In the genomic region with DNA sequence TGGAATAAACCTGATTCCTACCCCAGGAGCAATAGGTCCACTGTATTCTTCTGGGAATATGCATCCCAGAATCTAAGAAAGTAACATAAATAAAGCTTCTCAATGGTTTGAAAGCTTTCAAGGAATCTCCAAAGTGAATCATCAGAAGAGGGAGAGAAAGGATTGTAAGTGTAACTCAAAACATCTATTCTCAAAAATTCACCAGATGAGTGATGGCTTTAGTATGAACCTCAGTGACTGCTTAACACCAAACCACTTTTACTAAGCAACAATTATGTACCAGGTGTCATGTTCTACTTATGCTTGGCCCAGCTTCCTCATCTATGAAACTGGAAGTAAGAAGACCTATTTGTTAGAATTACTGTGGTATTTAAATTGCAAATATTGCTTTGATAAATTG, we compare ENCODE assay signal across 27 cellular contexts. TPM values are rescaled to one million over a fixed set of nuclear protein-coding genes. Genes with fewer than 3 reads are reported as not detected.
"Had no signal": no experiment of that assay in that cellular context is flagged by ENCODE, and none has a peak within 500 bp of the region (broad histone marks: within the 10 kb centered on the region; RNA-seq: fewer than 3 reads in every experiment).

No MANE protein-coding gene starts in this region.

- DNase-seq: activated CD4-positive, alpha-beta memory T cell treated with anti-CD3 and anti-CD28 coated beads, Interleukin-2, amount 10 ng/mL, durations not matched to agents 7 days and 5 days; activated CD4-positive, alpha-beta T cell treated with anti-CD3 and anti-CD28 coated beads for 36 hours; activated CD4-positive, alpha-beta T cell treated with anti-CD3 and anti-CD28 coated beads, Interleukin-2, amount 50 U/mL, for 4 hours; activated CD4-positive, CD25-positive, alpha-beta regulatory T cell; activated CD4-positive, CD25-positive, alpha-beta regulatory T cell treated with anti-CD3 and anti-CD28 coated beads, Interleukin-2, amount 50 U/mL, for 72 hours; activated CD8-positive, alpha-beta memory T cell treated with anti-CD3 and anti-CD28 coated beads, Interleukin-2, amount 50 U/mL, for 48 hours; activated gamma-delta T cell; activated naive CD4-positive, alpha-beta T cell; activated naive CD4-positive, alpha-beta T cell treated with anti-CD3 and anti-CD28 coated beads, Interleukin-2, amount 10 ng/mL, durations not matched to agents 7 days and 5 days; activated naive CD8-positive, alpha-beta T cell treated with anti-CD3 and anti-CD28 coated beads, Interleukin-2, amount 10 ng/mL, durations not matched to agents 7 days and 5 days; activated T-cell treated with anti-CD3 and anti-CD28 coated beads for 4 hours; activated T-cell treated with anti-CD3 and anti-CD28 coated beads, Interleukin-2, amount 50 U/mL, for 24 hours; activated T-cell treated with anti-CD3 and anti-CD28 coated beads, Interleukin-2, amount 50 U/mL, for 72 hours; brain microvascular endothelial cell; caudate nucleus; cortex of kidney; dermis blood vessel endothelial cell; effector CD8-positive, alpha-beta T cell; foreskin melanocyte; heart right ventricle; T-helper 2 cell had no signal

- H3K4me3 ChIP-seq: ascending aorta, gastroesophageal sphincter, heart right ventricle had no signal

- H3K36me3 ChIP-seq: ascending aorta, brain microvascular endothelial cell, gastroesophageal sphincter, heart right ventricle had no signal

- H3K4me1 Mint-ChIP-seq: activated CD4-positive, alpha-beta memory T cell treated with anti-CD3 and anti-CD28 coated beads, Interleukin-2, amount 10 ng/mL, durations not matched to agents 7 days and 5 days; activated CD4-positive, alpha-beta T cell treated with anti-CD3 and anti-CD28 coated beads for 36 hours; activated CD4-positive, alpha-beta T cell treated with anti-CD3 and anti-CD28 coated beads, Interleukin-2, amount 10 ng/mL, durations not matched to agents 24 days and 14 days; activated naive CD4-positive, alpha-beta T cell treated with anti-CD3 and anti-CD28 coated beads, Interleukin-2, amount 10 ng/mL, durations not matched to agents 7 days and 5 days; activated naive CD8-positive, alpha-beta T cell treated with anti-CD3 and anti-CD28 coated beads, Interleukin-2, amount 10 ng/mL, durations not matched to agents 7 days and 5 days had no signal

- ATAC-seq: activated CD4-positive, alpha-beta T cell treated with anti-CD3 and anti-CD28 coated beads for 36 hours; esophagus mucosa; gastroesophageal sphincter; heart right ventricle had no signal

- H3K4me1 ChIP-seq: ascending aorta, gastroesophageal sphincter, heart right ventricle had no signal

- H3K27me3 Mint-ChIP-seq: activated naive CD4-positive, alpha-beta T cell treated with anti-CD3 and anti-CD28 coated beads, Interleukin-2, amount 10 ng/mL, durations not matched to agents 7 days and 5 days; activated naive CD8-positive, alpha-beta T cell treated with anti-CD3 and anti-CD28 coated beads, Interleukin-2, amount 10 ng/mL, durations not matched to agents 7 days and 5 days had no signal

- H3K27ac Mint-ChIP-seq: activated CD4-positive, alpha-beta memory T cell treated with anti-CD3 and anti-CD28 coated beads, Interleukin-2, amount 10 ng/mL, durations not matched to agents 7 days and 5 days; activated CD4-positive, alpha-beta T cell treated with anti-CD3 and anti-CD28 coated beads for 36 hours; activated CD4-positive, alpha-beta T cell treated with anti-CD3 and anti-CD28 coated beads, Interleukin-2, amount 10 ng/mL, durations not matched to agents 24 days and 14 days; activated naive CD4-positive, alpha-beta T cell treated with anti-CD3 and anti-CD28 coated beads, Interleukin-2, amount 10 ng/mL, durations not matched to agents 7 days and 5 days; activated naive CD4-positive, alpha-beta T cell treated with anti-CD3 and anti-CD28 coated beads, Interleukin-2, amount 50 U/mL, for 72 hours; activated naive CD8-positive, alpha-beta T cell treated with anti-CD3 and anti-CD28 coated beads, Interleukin-2, amount 10 ng/mL, durations not matched to agents 7 days and 5 days; activated T-cell treated with anti-CD3 and anti-CD28 coated beads, Interleukin-2, amount 50 U/mL, for 24 hours; activated T-cell treated with anti-CD3 and anti-CD28 coated beads, Interleukin-2, amount 50 U/mL, for 72 hours had no signal

- H3K4me3 Mint-ChIP-seq: activated CD4-positive, alpha-beta memory T cell treated with anti-CD3 and anti-CD28 coated beads, Interleukin-2, amount 10 ng/mL, durations not matched to agents 7 days and 5 days; activated CD4-positive, alpha-beta T cell treated with anti-CD3 and anti-CD28 coated beads for 36 hours; activated CD4-positive, alpha-beta T cell treated with anti-CD3 and anti-CD28 coated beads, Interleukin-2, amount 10 ng/mL, durations not matched to agents 24 days and 14 days; activated naive CD4-positive, alpha-beta T cell treated with anti-CD3 and anti-CD28 coated beads, Interleukin-2, amount 10 ng/mL, durations not matched to agents 7 days and 5 days; activated naive CD8-positive, alpha-beta T cell treated with anti-CD3 and anti-CD28 coated beads, Interleukin-2, amount 10 ng/mL, durations not matched to agents 7 days and 5 days; activated T-cell treated with anti-CD3 and anti-CD28 coated beads, Interleukin-2, amount 50 U/mL, for 24 hours; activated T-cell treated with anti-CD3 and anti-CD28 coated beads, Interleukin-2, amount 50 U/mL, for 72 hours had no signal

- H3K36me3 Mint-ChIP-seq: activated naive CD4-positive, alpha-beta T cell treated with anti-CD3 and anti-CD28 coated beads, Interleukin-2, amount 10 ng/mL, durations not matched to agents 7 days and 5 days had no signal

- H3K27me3 ChIP-seq: ascending aorta, brain microvascular endothelial cell, gastroesophageal sphincter, heart right ventricle had no signal

- H3K9me3 ChIP-seq: ascending aorta, gastroesophageal sphincter, heart right ventricle had no signal

- H3K27ac ChIP-seq: ascending aorta, brain microvascular endothelial cell, gastroesophageal sphincter, heart right ventricle had no signal

- H3K9me3 Mint-ChIP-seq: activated CD4-positive, alpha-beta memory T cell treated with anti-CD3 and anti-CD28 coated beads, Interleukin-2, amount 10 ng/mL, durations not matched to agents 7 days and 5 days; activated CD4-positive, alpha-beta T cell treated with anti-CD3 and anti-CD28 coated beads, Interleukin-2, amount 10 ng/mL, durations not matched to agents 24 days and 14 days; activated naive CD4-positive, alpha-beta T cell treated with anti-CD3 and anti-CD28 coated beads, Interleukin-2, amount 10 ng/mL, durations not matched to agents 7 days and 5 days; activated naive CD8-positive, alpha-beta T cell treated with anti-CD3 and anti-CD28 coated beads, Interleukin-2, amount 10 ng/mL, durations not matched to agents 7 days and 5 days; activated T-cell treated with anti-CD3 and anti-CD28 coated beads, Interleukin-2, amount 50 U/mL, for 24 hours; activated T-cell treated with anti-CD3 and anti-CD28 coated beads, Interleukin-2, amount 50 U/mL, for 72 hours had no signal

RNA-seq across cellular contexts. Expression of a gene that starts 7.4 kb away (rescaled TPM):
- total RNA-seq: ascending aorta, chondrocyte had no signal
